ENCODE assay signal across 15 cellular contexts in genomic region chr2:146246017-146246733, GRCh38.
DNase-seq lines count a peak whose midpoint lies in the region; ATAC-seq and TF ChIP-seq lines count a peak whose summit lies in the region.
"Had no signal": no experiment of that assay in that cellular context is flagged by ENCODE, and none has a peak within 500 bp of the region (broad histone marks: within the 10 kb centered on the region; RNA-seq: fewer than 3 reads in every experiment).

No MANE protein-coding gene starts in this region.

- no peak overlapping the region for H3K27ac Mint-ChIP-seq in activated CD4-positive, alpha-beta T cell treated with anti-CD3 and anti-CD28 coated beads, Interleukin-2, amount 10 ng/mL, durations not matched to agents 24 days and 14 days
- H3K27ac Mint-ChIP-seq: activated naive CD8-positive, alpha-beta T cell treated with anti-CD3 and anti-CD28 coated beads, Interleukin-2, amount 10 ng/mL, durations not matched to agents 7 days and 5 days; B cell had no signal

- intact Hi-C loops in activated CD4-positive, alpha-beta T cell treated with anti-CD3 and anti-CD28 coated beads, Interleukin-2, amount 10 ng/mL, durations not matched to agents 24 days and 14 days (cut with micrococcal nuclease) = no loop called here
- intact Hi-C loops in adrenal gland (cut with DNase I) = no loop called here

- ATAC-seq in HG02798 (IDR thresholded peaks at IDR 0.05; ENCODE audit: poor library complexity, unreplicated experiment) (peak; percentile 39), SK-N-SH treated with all-trans-retinoic acid at 6 μM for 48 hours (peak; percentile 94)

- no peaks in the 10 kb centered on the region for H3K4me1 ChIP-seq in adrenal gland (replicated peaks in 1 of 2)

- DNase-seq in EL (peak; percentile 73), foreskin fibroblast (peak; percentile 14 to 50), adrenal gland (no peak), NK-92 (lab: John Stamatoyannopoulos, UW; ENCODE audit: unreplicated experiment) (no peak), anterior cingulate cortex (lab: John Stamatoyannopoulos, UW) (no peak)
- no peak for DNase-seq in activated CD4-positive, alpha-beta T cell treated with anti-CD3 and anti-CD28 coated beads, Interleukin-2, amount 10 ng/mL, durations not matched to agents 24 days and 14 days
- DNase-seq: activated CD8-positive, alpha-beta memory T cell treated with anti-CD3 and anti-CD28 coated beads, Interleukin-2, amount 50 U/mL, for 4 hours; activated naive CD8-positive, alpha-beta T cell treated with anti-CD3 and anti-CD28 coated beads, Interleukin-2, amount 10 ng/mL, durations not matched to agents 7 days and 5 days; hippocampal formation; NCI-H187 treated with DMSO at 0.1 percent for 48 hours had no signal

- no peak for TF ChIP-seq POLR2A in adrenal gland (IDR thresholded peaks at IDR 0.05)

- 37 to 45% (median 44%) methylated on average over 3 of the region's 3 CpGs for WGBS in adrenal gland, 4 donors

- no peaks in the 10 kb centered on the region for H3K9me3 ChIP-seq in adrenal gland (replicated peaks in 1 of 3)
- H3K9me3 ChIP-seq: SJSA1 had no signal

- H3K4me3 Mint-ChIP-seq in activated CD4-positive, alpha-beta T cell treated with anti-CD3 and anti-CD28 coated beads, Interleukin-2, amount 10 ng/mL, durations not matched to agents 24 days and 14 days = no peak overlapping the region
- H3K4me3 Mint-ChIP-seq: activated naive CD8-positive, alpha-beta T cell treated with anti-CD3 and anti-CD28 coated beads, Interleukin-2, amount 10 ng/mL, durations not matched to agents 7 days and 5 days; B cell had no signal

- H3K27me3 ChIP-seq in adrenal gland = no peaks in the 10 kb centered on the region
- H3K27me3 ChIP-seq: SJSA1 had no signal

- no peaks in the 10 kb centered on the region for H3K4me1 Mint-ChIP-seq in activated CD4-positive, alpha-beta T cell treated with anti-CD3 and anti-CD28 coated beads, Interleukin-2, amount 10 ng/mL, durations not matched to agents 24 days and 14 days
- H3K4me1 Mint-ChIP-seq: activated naive CD8-positive, alpha-beta T cell treated with anti-CD3 and anti-CD28 coated beads, Interleukin-2, amount 10 ng/mL, durations not matched to agents 7 days and 5 days; B cell had no signal

- H3K27ac ChIP-seq in adrenal gland = no peak overlapping the region
- H3K27ac ChIP-seq: SJSA1 had no signal

- H3K36me3 Mint-ChIP-seq in activated CD4-positive, alpha-beta T cell treated with anti-CD3 and anti-CD28 coated beads, Interleukin-2, amount 10 ng/mL, durations not matched to agents 24 days and 14 days (ENCODE audit: low read depth) = no peaks in the 10 kb centered on the region
- H3K36me3 Mint-ChIP-seq: activated naive CD8-positive, alpha-beta T cell treated with anti-CD3 and anti-CD28 coated beads, Interleukin-2, amount 10 ng/mL, durations not matched to agents 7 days and 5 days had no signal

- no peaks in the 10 kb centered on the region for H3K9me3 Mint-ChIP-seq in activated CD4-positive, alpha-beta T cell treated with anti-CD3 and anti-CD28 coated beads, Interleukin-2, amount 10 ng/mL, durations not matched to agents 24 days and 14 days
- H3K9me3 Mint-ChIP-seq: activated naive CD8-positive, alpha-beta T cell treated with anti-CD3 and anti-CD28 coated beads, Interleukin-2, amount 10 ng/mL, durations not matched to agents 7 days and 5 days had no signal

- no peak for TF ChIP-seq CTCF in foreskin fibroblast (IDR thresholded peaks at IDR 0.05; ENCODE audit: low read depth, low read length)
- TF ChIP-seq CTCF in adrenal gland (IDR thresholded peaks at IDR 0.05) = no peak

- no peak overlapping the region for H3K4me3 ChIP-seq in foreskin fibroblast (ENCODE audit: low read depth in 1 of 2, low read length in 2 of 2)
- H3K4me3 ChIP-seq in adrenal gland = no peak overlapping the region
- H3K4me3 ChIP-seq: lung, SJSA1 had no signal

- no peaks in the 10 kb centered on the region for H3K36me3 ChIP-seq in adrenal gland (replicated peaks in 1 of 2)
- H3K36me3 ChIP-seq: SJSA1 had no signal

- no peaks in the 10 kb centered on the region for H3K27me3 Mint-ChIP-seq in activated CD4-positive, alpha-beta T cell treated with anti-CD3 and anti-CD28 coated beads, Interleukin-2, amount 10 ng/mL, durations not matched to agents 24 days and 14 days
- H3K27me3 Mint-ChIP-seq: activated naive CD8-positive, alpha-beta T cell treated with anti-CD3 and anti-CD28 coated beads, Interleukin-2, amount 10 ng/mL, durations not matched to agents 7 days and 5 days; B cell had no signal

TF ChIP-seq in SK-N-SH treated with all-trans-retinoic acid at 6 μM for 48 hours, 23 proteins besides CTCF, POLR2A, EP300 and RAD21:
- TF ChIP-seq ISL1 (CRISPR knock-in tag; IDR thresholded peaks at IDR 0.05) (peak; percentile 16; the same call in 1 of the 2 replicates), SNAI2 (CRISPR knock-in tag; IDR thresholded peaks at IDR 0.05) (no peak)
TF ChIP-seq in SK-N-SH treated with all-trans-retinoic acid at 6 μM for 48 hours: peak in this region for 1.

Comparison
In these comparisons a context has a peak if more than half of its experiments do, and no peak if none do; other contexts are left out.
1. DNase-seq: peak in EL (single experiment) and foreskin fibroblast (2 of 2); none in activated CD4-positive, alpha-beta T cell treated with anti-CD3 and anti-CD28 coated beads, Interleukin-2, amount 10 ng/mL, durations not matched to agents 24 days and 14 days (single experiment), adrenal gland (0 of 7), NK-92 (single experiment) and anterior cingulate cortex (0 of 58).